ENCODE assay signal across 20 cellular contexts in the genomic region with DNA sequence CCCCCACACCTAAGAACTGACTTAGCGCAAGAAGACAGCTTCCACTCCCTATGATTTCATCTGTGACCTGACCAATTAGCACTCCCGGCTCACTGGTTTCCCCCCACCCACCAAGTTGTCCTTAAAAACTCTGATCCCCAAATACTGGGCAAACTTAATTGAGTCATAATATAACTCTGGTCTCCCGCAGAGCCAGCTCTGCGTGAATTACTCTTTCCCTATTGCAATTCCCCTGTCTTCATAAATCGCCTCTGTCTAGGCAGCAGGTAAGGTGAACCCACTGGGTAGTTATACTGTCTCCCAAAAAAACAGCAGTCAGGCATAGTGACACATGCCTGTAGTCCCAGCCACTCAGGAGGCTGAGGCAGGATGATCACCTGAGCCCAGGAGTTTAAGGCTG.
"Had no signal": no experiment of that assay in that cellular context is flagged by ENCODE, and none has a peak within 500 bp of the region (broad histone marks: within the 10 kb centered on the region; RNA-seq: fewer than 3 reads in every experiment).

No MANE protein-coding gene starts in this region.

- DNase-seq: activated B cell treated with CpG ODN at 0.5 μM for 24 hours; activated effector memory CD4-positive, alpha-beta T cell treated with Interleukin-2 at 50 U/mL for 16 hours; activated naive CD4-positive, alpha-beta T cell treated with Interleukin-2 at 50 U/mL for 16 hours; dermis blood vessel endothelial cell; effector CD8-positive, alpha-beta T cell; left ventricle myocardium inferior; mesendoderm; mucosa of descending colon; occipital lobe; psoas muscle; stimulated activated CD4-positive, alpha-beta T cell treated with anti-CD3 and anti-CD28 coated beads, Interleukin-15, amount 100 ng/mL, for 24 hours; stimulated activated CD4-positive, alpha-beta T cell treated with anti-CD3 and anti-CD28 coated beads, Interleukin-2, amount 100 ng/mL, for 24 hours; stimulated activated naive CD4-positive, alpha-beta T cell; testis; transverse colon had no signal

- H3K9me3 Mint-ChIP-seq: activated B cell treated with CpG ODN at 0.5 μM for 24 hours; neural progenitor cell; T-helper 2 cell treated with Interferon-gamma antibody and Interleukin-4, amounts not matched to agents 5 μg/mL and 100 μg/mL, for 36 hours had no signal

- H3K4me3 Mint-ChIP-seq: activated B cell treated with CpG ODN at 0.5 μM for 24 hours; neural progenitor cell; T-helper 2 cell treated with Interferon-gamma antibody and Interleukin-4, amounts not matched to agents 5 μg/mL and 100 μg/mL, for 36 hours had no signal

- H3K27ac Mint-ChIP-seq: activated B cell treated with CpG ODN at 0.5 μM for 24 hours; neural progenitor cell; T-helper 2 cell treated with Interferon-gamma antibody and Interleukin-4, amounts not matched to agents 5 μg/mL and 100 μg/mL, for 36 hours had no signal

- H3K4me1 ChIP-seq: neural progenitor cell, parathyroid adenoma, testis had no signal

- ATAC-seq: mucosa of descending colon had no signal

- H3K27me3 ChIP-seq: neural progenitor cell, right atrium auricular region, testis, transverse colon had no signal

- H3K4me3 ChIP-seq: lung, mucosa of descending colon, neural progenitor cell, psoas muscle, right atrium auricular region, testis, transverse colon had no signal

- H3K9me3 ChIP-seq: left ventricle myocardium inferior, mucosa of descending colon, psoas muscle, right atrium auricular region, testis, transverse colon had no signal

- H3K27me3 Mint-ChIP-seq: activated B cell treated with CpG ODN at 0.5 μM for 24 hours had no signal

- H3K27ac ChIP-seq: left ventricle myocardium inferior, neural progenitor cell, parathyroid adenoma, psoas muscle, right atrium auricular region, testis, transverse colon had no signal
